Comparison of ENCODE assay signal across 8 cellular contexts in genomic region chr11:123301696-123302400, GRCh38.
A peak's percentile ranks its signal among the peaks of the same experiment; 100 is the strongest.
DNase-seq lines count a peak whose midpoint lies in the region; ATAC-seq and TF ChIP-seq lines count a peak whose summit lies in the region.

No MANE protein-coding gene starts in this region.

- CTCF ChIA-PET in PC-3 (lab: Charles Lee), result no interaction called here

- TF ChIP-seq CTCF in PC-3 (conservative IDR thresholded peaks at IDR 0.05; ENCODE audit: low read depth, low read length) (peak; percentile 95), omental fat pad (IDR thresholded peaks at IDR 0.05) (peak in 1 of 3 donors; percentile 49), testis (IDR thresholded peaks at IDR 0.05) (peak; percentile 76 to 94 (median 89))

- H2AFZ ChIP-seq in PC-3 (ENCODE audit: low read length), result peak overlapping the region; percentile 73

- H3K9me2 ChIP-seq in PC-3 (replicated peaks; ENCODE audit: low read length), result no peaks in the 10 kb centered on the region

- whole genome bisulfite sequencing in testis, 2 donors, result 12 to 13% methylated on average over 25 to 55 of the region's 56 CpGs

- no peaks in the 10 kb centered on the region for H3K79me2 ChIP-seq in PC-3 (ENCODE audit: low read length)

- peak overlapping the region; percentile 78 for H3K4me2 ChIP-seq in PC-3 (ENCODE audit: low read length)

- no peak overlapping the region; the same call in 1 of the 2 replicates for H3K27ac ChIP-seq in PC-3 (ENCODE audit: low read length)
- H3K27ac ChIP-seq in testis, result no peak overlapping the region

- no peaks in the 10 kb centered on the region for H3K36me3 ChIP-seq in PC-3 (ENCODE audit: low read depth, low read length)
- H3K36me3 ChIP-seq in testis (ENCODE audit: low read depth, missing control alignments), result no peaks in the 10 kb centered on the region

- no peak for TF ChIP-seq POLR2A in testis (IDR thresholded peaks at IDR 0.05)

- H3K4me3 ChIP-seq in PC-3 (ENCODE audit: low read length) (peak overlapping the region; percentile 55), testis (peak overlapping the region; percentile 24 to 34)

- H3K4me1 ChIP-seq in PC-3 (ENCODE audit: insufficient read depth, low read length) (peaks cover 29% of the 10 kb centered on the region), testis (peaks cover 4% of the 10 kb centered on the region)

- peak overlapping the region; percentile 45 for H3K9ac ChIP-seq in PC-3 (ENCODE audit: low read length)

- DNase-seq in NCI-H345 (lab: John Stamatoyannopoulos, UW) (peak; percentile 10), NCI-H345 treated with DMSO at 0.1 percent for 48 hours (lab: John Stamatoyannopoulos, UW; ENCODE audit: unreplicated experiment) (no peak), PC-3 (peak; percentile 72), germinal center (ENCODE audit: low spot score) (peak; percentile 84), omental fat pad (ENCODE audit: low spot score) (no peak), testis (peak; percentile 73)
- DNase-seq in activated effector memory CD4-positive, alpha-beta T cell treated with Interleukin-2 at 50 U/mL for 16 hours, result peak; percentile 63

- ATAC-seq in HG03097 (IDR thresholded peaks at IDR 0.05; ENCODE audit: low FRiP score, unreplicated experiment) (peak; percentile 73), PC-3 (peak; percentile 79), omental fat pad (ENCODE audit: low FRiP score) (peak; percentile 49)

- BruUV-seq in PC-3 (replicated peaks; lab: Mats Ljungman, UMichigan), result no TSS peak

- H3F3A ChIP-seq in PC-3 (ENCODE audit: low read length, unreplicated experiment), result no peaks in the 10 kb centered on the region

- H3K27me3 ChIP-seq in PC-3 (ENCODE audit: low read length), result no peaks in the 10 kb centered on the region
- H3K27me3 ChIP-seq in testis, result no peaks in the 10 kb centered on the region

- no peaks in the 10 kb centered on the region for H3K9me3 ChIP-seq in PC-3 (ENCODE audit: low read length)
- H3K9me3 ChIP-seq in testis, result no peaks in the 10 kb centered on the region

- POLR2A ChIA-PET in PC-3 (lab: Charles Lee; ENCODE audit: unreplicated experiment), result no interaction called here

- no peaks in the 10 kb centered on the region for H4K20me1 ChIP-seq in PC-3 (ENCODE audit: low read length)

- intact Hi-C loops in PC-3 (cut with micrococcal nuclease) (loop anchor here (1.0 kb wide), 2 partner anchors 105 to 176 kb away; no protein-coding TSS in a partner anchor), testis (cut with DNase I; ENCODE audit: low total_unique reads) (loop anchor here (5.0 kb wide), 1 partner anchor 175 kb away; no protein-coding TSS in a partner anchor)

Comparison
In these comparisons a context has a peak if more than half of its experiments do, and no peak if none do; other contexts are left out.
1. DNase-seq: peak in NCI-H345 (single experiment), PC-3 (single experiment), activated effector memory CD4-positive, alpha-beta T cell treated with Interleukin-2 at 50 U/mL for 16 hours (single experiment), germinal center (single experiment) and testis (single experiment); none in NCI-H345 treated with DMSO at 0.1 percent for 48 hours (single experiment) and omental fat pad (single experiment).
2. Peak in every context shown above with its lines, with median percentiles within 50 percentile points of each other: ATAC-seq.